21 cellular contexts compared by ENCODE assay signal in the genomic region with DNA sequence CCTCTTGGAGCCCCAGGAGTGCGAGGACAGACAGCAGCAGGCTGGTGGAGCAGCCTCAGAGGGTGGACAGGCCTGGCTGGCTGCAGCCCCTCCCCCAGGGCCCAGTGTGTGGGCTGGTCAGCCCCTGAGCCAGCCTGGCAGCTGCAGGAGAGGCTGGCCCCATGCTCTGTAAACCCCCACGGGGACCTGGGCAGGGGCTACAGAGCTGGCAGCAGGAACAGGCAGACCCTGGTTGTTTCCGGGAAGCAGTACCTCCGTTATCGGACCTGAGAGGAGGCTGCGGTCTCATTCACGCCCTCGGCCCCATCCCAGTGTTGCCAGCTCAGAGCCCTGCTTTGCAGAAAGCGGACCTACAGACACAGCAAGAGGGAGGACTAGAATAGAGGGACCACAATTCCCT. TPM values are rescaled to one million over a fixed set of nuclear protein-coding genes. Genes with fewer than 3 reads are reported as not detected.
DNase-seq lines count a peak whose midpoint lies in the region; ATAC-seq, FAIRE-seq and TF ChIP-seq lines count a peak whose summit lies in the region.
"Had no signal": no experiment of that assay in that cellular context is flagged by ENCODE, and none has a peak within 500 bp of the region (broad histone marks: within the 10 kb centered on the region; RNA-seq: fewer than 3 reads in every experiment).

No MANE protein-coding gene starts in this region.

- dilution Hi-C loops in IMR-90 (cut with HindIII; ENCODE audit: low sequenced_read_pairs, unreplicated experiment), result no loop called here

- no peak overlapping the region for H3K56ac ChIP-seq in IMR-90 (ENCODE audit: extremely low read depth, insufficient read depth, low read length)
- H3K56ac ChIP-seq in H1 (replicated peaks; ENCODE audit: insufficient read length, low read depth, low read length), result no peak overlapping the region

- ATAC-seq in IMR-90 (ENCODE audit: low read depth), result peak; percentile 54
- ATAC-seq: left lung; stimulated activated memory B cell treated with anti-CD40 and anti-IgM and Interleukin-4, amounts not matched to agents 10 μg/mL and 1 μg/mL and 100 μg/mL, for 72 hours had no signal

- H3K79me2 ChIP-seq in H1 (ENCODE audit: control insufficient read depth in 1 of 2, insufficient read depth in 2 of 2, low read length in 2 of 2), result no peaks in the 10 kb centered on the region
- H3K79me2 ChIP-seq in neural progenitor cell (ENCODE audit: low read depth), result no peaks in the 10 kb centered on the region

- peaks cover 8% of the 10 kb centered on the region for H3F3A ChIP-seq in neural progenitor cell (ENCODE audit: low read depth)

- H2BK5ac ChIP-seq in IMR-90 (ENCODE audit: low read depth, low read length, poor library complexity, severe bottlenecking) (no peak overlapping the region), H1 (ENCODE audit: low read depth, low read length) (no peak overlapping the region)

- H2AFZ ChIP-seq in IMR-90 (replicated peaks; ENCODE audit: low read length, poor library complexity) (no peak overlapping the region), H1 (ENCODE audit: low read length) (no peak overlapping the region; the same call in 1 of the 2 replicates), neural progenitor cell (replicated peaks) (no peak overlapping the region)

- H3K9me3 Mint-ChIP-seq in neural progenitor cell, result no peaks in the 10 kb centered on the region
- H3K9me3 Mint-ChIP-seq: CD4-positive, CD25-positive, alpha-beta regulatory T cell; stimulated activated memory B cell treated with anti-CD40 and anti-IgM and Interleukin-4, amounts not matched to agents 10 μg/mL and 1 μg/mL and 100 μg/mL, for 72 hours had no signal

- peaks cover 12% of the 10 kb centered on the region; the same call in 1 of the 2 replicates for H3K36me3 ChIP-seq in BLaER1
- H3K36me3 ChIP-seq in IMR-90 (ENCODE audit: control insufficient read depth, insufficient read depth, low read length), result peaks cover 6% of the 10 kb centered on the region
- H3K36me3 ChIP-seq in H1 (ENCODE audit: control insufficient read depth in 2 of 4, insufficient read depth in 4 of 4, low read length in 3 of 4), result no peaks in the 10 kb centered on the region
- no peaks in the 10 kb centered on the region for H3K36me3 ChIP-seq in neural progenitor cell
- H3K36me3 ChIP-seq: brain microvascular endothelial cell had no signal

- H3K79me1 ChIP-seq in IMR-90 (ENCODE audit: low read depth in 1 of 2, low read length in 2 of 2) (0 out of 4 replicates have a peak, but pooled peaks cover 0 to 4% of the 10 kb centered on the region in 2 experiments), H1 (ENCODE audit: low read depth, low read length) (no peaks in the 10 kb centered on the region)

- no peaks in the 10 kb centered on the region for H3K9me3 ChIP-seq in BLaER1
- H3K9me3 ChIP-seq in IMR-90 (ENCODE audit: control insufficient read depth, insufficient read depth, low read length), result no peaks in the 10 kb centered on the region
- H3K9me3 ChIP-seq in H1 (ENCODE audit: insufficient read depth in 2 of 2, low read depth in 1 of 2, low read length in 1 of 2), result no peaks in the 10 kb centered on the region
- no peaks in the 10 kb centered on the region for H3K9me3 ChIP-seq in neural progenitor cell (ENCODE audit: low read depth)
- H3K9me3 ChIP-seq: left lung had no signal

- H3K4me1 Mint-ChIP-seq in neural progenitor cell, result peaks cover 51% of the 10 kb centered on the region
- H3K4me1 Mint-ChIP-seq: stimulated activated memory B cell treated with anti-CD40 and anti-IgM and Interleukin-4, amounts not matched to agents 10 μg/mL and 1 μg/mL and 100 μg/mL, for 72 hours had no signal

- TF ChIP-seq RAD21 in IMR-90 (IDR thresholded peaks at IDR 0.05; ENCODE audit: low read length) (no peak), H1 (IDR thresholded peaks at IDR 0.05 in 1 of 2, conservative IDR thresholded peaks at IDR 0.05 in 1 of 2; ENCODE audit: low read depth in 2 of 2, low read length in 2 of 2) (no peak)

- H3K27me3 ChIP-seq in BLaER1 (no peaks in the 10 kb centered on the region), IMR-90 (ENCODE audit: control insufficient read depth, insufficient read depth, low read length) (no peaks in the 10 kb centered on the region), H1 (replicated peaks in 1 of 4; ENCODE audit: control insufficient read depth in 3 of 4, extremely low read depth in 1 of 4, insufficient read depth in 3 of 4, low read length in 3 of 4) (no peaks in the 10 kb centered on the region; a peak in 1 of 7 replicates), neural progenitor cell (no peaks in the 10 kb centered on the region)
- H3K27me3 ChIP-seq: brain microvascular endothelial cell, left lung had no signal

- no peaks in the 10 kb centered on the region for H3K23me2 ChIP-seq in H1 (ENCODE audit: low read depth, low read length)

- H4K20me1 ChIP-seq in BLaER1, result no peaks in the 10 kb centered on the region
- no peaks in the 10 kb centered on the region for H4K20me1 ChIP-seq in IMR-90 (ENCODE audit: insufficient read depth, low read length)
- H4K20me1 ChIP-seq in H1 (replicated peaks in 1 of 2; ENCODE audit: control insufficient read depth in 1 of 2, insufficient read depth in 2 of 2, low read length in 2 of 2), result no peaks in the 10 kb centered on the region
- no peaks in the 10 kb centered on the region for H4K20me1 ChIP-seq in neural progenitor cell (ENCODE audit: low read depth)

- 0 out of 2 replicates have a peak overlapping the region, but pooled peaks have one; percentile 4 for H3K4me3 ChIP-seq in BLaER1
- H3K4me3 ChIP-seq in IMR-90 (ENCODE audit: insufficient read depth, low read depth, low read length), result no peak overlapping the region
- H3K4me3 ChIP-seq in H1 (ENCODE audit: extremely low read depth in 1 of 4, insufficient read depth in 2 of 4, low read depth in 3 of 4, low read length in 4 of 4), result no peak overlapping the region
- H3K4me3 ChIP-seq in neural progenitor cell, result no peak overlapping the region
- H3K4me3 ChIP-seq: left lung had no signal

- H3K4ac ChIP-seq in IMR-90 (ENCODE audit: low read depth, low read length) (no peak overlapping the region), H1 (replicated peaks; ENCODE audit: insufficient read length, low read depth, low read length) (no peak overlapping the region)

- H2BK15ac ChIP-seq in IMR-90 (ENCODE audit: low read depth, low read length) (no peak overlapping the region), H1 (ENCODE audit: low read length) (peak overlapping the region; percentile 81; the same call in 1 of the 2 replicates)

- H3K4me1 ChIP-seq in BLaER1 (peaks cover 53% of the 10 kb centered on the region), IMR-90 (ENCODE audit: control insufficient read depth, insufficient read depth, low read length) (peaks cover 7% of the 10 kb centered on the region), H1 (replicated peaks in 1 of 4; ENCODE audit: control insufficient read depth in 3 of 4, insufficient read depth in 4 of 4, low read length in 3 of 4) (peaks cover 5 to 12% (median 12%) of the 10 kb centered on the region in 4 experiments), neural progenitor cell (peaks cover 19% of the 10 kb centered on the region)
- H3K4me1 ChIP-seq: left lung had no signal

- TF ChIP-seq CTCF in IMR-90 (conservative IDR thresholded peaks at IDR 0.05; ENCODE audit: low read depth, low read length) (no peak), H1 (IDR thresholded peaks at IDR 0.05; ENCODE audit: control extremely low read depth in 1 of 3, insufficient read depth in 1 of 3, low read depth in 1 of 3, low read length in 3 of 3) (no peak), neural progenitor cell (IDR thresholded peaks at IDR 0.05) (no peak)

- no peak overlapping the region for H2AK5ac ChIP-seq in IMR-90 (ENCODE audit: low read depth, low read length)
- no peak overlapping the region; the same call in 1 of the 2 replicates for H2AK5ac ChIP-seq in H1 (ENCODE audit: low read depth, low read length)

- no peak overlapping the region for H3K18ac ChIP-seq in IMR-90 (ENCODE audit: low read depth, low read length)
- H3K18ac ChIP-seq in H1 (ENCODE audit: extremely low read depth, low read length), result no peak overlapping the region; the same call in 1 of the 2 replicates

- CTCF ChIA-PET in IMR-90 (lab: Yijun Ruan, JAX) (interaction anchor here (2.5 kb wide), 1 partner anchor 172 kb away, joined by 10 read pairs; no protein-coding TSS in a partner anchor), H1 (lab: Charles Lee; ENCODE audit: partially characterized antibody) (interaction anchor here (0.6 to 10.1 kb wide), 15 partner anchors 9 to 223 kb away, joined by 3 to 69 read pairs (median 4); partner anchors contain the start of genes GNB1L, GP1BB and RTL10)

- H4K5ac ChIP-seq in IMR-90 (ENCODE audit: low read depth, low read length), result no peak overlapping the region
- no peak overlapping the region for H4K5ac ChIP-seq in H1 (ENCODE audit: insufficient read length, low read depth, low read length)

- H3K4me2 ChIP-seq in BLaER1, result peak overlapping the region; percentile 82
- no peak overlapping the region for H3K4me2 ChIP-seq in IMR-90 (ENCODE audit: low read depth, low read length)
- H3K4me2 ChIP-seq in H1 (ENCODE audit: insufficient read depth in 1 of 2, low read depth in 2 of 2, low read length in 2 of 2), result peak overlapping the region in 1 of 2 experiments; percentile 6; a peak in 1 of 4 replicates
- peak overlapping the region; percentile 36 for H3K4me2 ChIP-seq in neural progenitor cell
- H3K4me2 ChIP-seq: KMS-11 had no signal

- H2BK12ac ChIP-seq in H1 (ENCODE audit: low read depth, low read length), result peak overlapping the region; percentile 50; the same call in 1 of the 2 replicates

- 0 out of 2 replicates have a peak, but pooled peaks cover 2% of the 10 kb centered on the region for H3K9me1 ChIP-seq in IMR-90 (ENCODE audit: insufficient read depth, low read length)

- H3K14ac ChIP-seq in IMR-90 (replicated peaks; ENCODE audit: low read depth, low read length) (no peak overlapping the region), H1 (ENCODE audit: insufficient read length) (no peak overlapping the region)

- intact Hi-C loops in IMR-90 (cut with micrococcal nuclease), result no loop called here

- no TSS peak for BruUV-seq in IMR-90 (replicated peaks; lab: Mats Ljungman, UMichigan)

- 83% methylated on average over 7 of the region's 9 CpGs; no CpG with 5 or more reads in 1 of the 2 experiments for WGBS in IMR-90 (ENCODE audit: extremely low coverage in 2 of 2, insufficient read length in 1 of 2), 2 experiments
- 78% methylated on average over 9 of the region's 9 CpGs; no CpG with 5 or more reads in 1 of the 2 experiments for WGBS in H1 (ENCODE audit: extremely low coverage in 1 of 2, insufficient coverage in 1 of 2, insufficient read length in 1 of 2, insufficient replicate concordance in 2 of 2, low coverage in 1 of 2, low lambda C conversion rate in 2 of 2, missing lambda C conversion rate in 1 of 2), 2 experiments

- TF ChIP-seq EP300 in H1 (IDR thresholded peaks at IDR 0.05; ENCODE audit: borderline replicate concordance in 1 of 2, low read depth in 2 of 2, low read length in 2 of 2), result no peak

- in situ Hi-C loops in IMR-90 (cut with MboI; ENCODE audit: low sequenced_read_pairs), result no loop called here

- H4K8ac ChIP-seq in IMR-90 (ENCODE audit: low read depth in 2 of 2, low read length in 2 of 2), result no peak overlapping the region
- H4K8ac ChIP-seq in H1 (ENCODE audit: extremely low read depth, insufficient read depth, low read length), result no peak overlapping the region

- H3K9ac ChIP-seq in BLaER1, result peak overlapping the region; percentile 63
- no peak overlapping the region for H3K9ac ChIP-seq in IMR-90 (ENCODE audit: low read depth, low read length)
- no peak overlapping the region for H3K9ac ChIP-seq in H1 (replicated peaks in 1 of 4; ENCODE audit: extremely low read depth in 1 of 4, low read depth in 3 of 4, low read length in 3 of 4)
- no peak overlapping the region for H3K9ac ChIP-seq in neural progenitor cell
- H3K9ac ChIP-seq: KMS-11 had no signal

- H2BK120ac ChIP-seq in IMR-90 (ENCODE audit: low read depth, low read length) (no peak overlapping the region), H1 (replicated peaks; ENCODE audit: low read depth, low read length) (no peak overlapping the region)

- no peak overlapping the region for H2BK20ac ChIP-seq in IMR-90 (ENCODE audit: low read depth, low read length)
- H2BK20ac ChIP-seq in H1 (ENCODE audit: low read length), result no peak overlapping the region

- no peak overlapping the region for H2AK9ac ChIP-seq in IMR-90 (replicated peaks; ENCODE audit: low read depth, low read length, poor library complexity)

- H3K23ac ChIP-seq in IMR-90 (ENCODE audit: low read depth, low read length), result no peak overlapping the region
- H3K23ac ChIP-seq in H1 (ENCODE audit: insufficient read length), result no peak overlapping the region

- peaks cover 6% of the 10 kb centered on the region for H3K27me3 Mint-ChIP-seq in neural progenitor cell (ENCODE audit: insufficient read depth, low read depth)
- H3K27me3 Mint-ChIP-seq: CD4-positive, CD25-positive, alpha-beta regulatory T cell; stimulated activated memory B cell treated with anti-CD40 and anti-IgM and Interleukin-4, amounts not matched to agents 10 μg/mL and 1 μg/mL and 100 μg/mL, for 72 hours had no signal

- H3K4me3 Mint-ChIP-seq in neural progenitor cell, result no peak overlapping the region
- H3K4me3 Mint-ChIP-seq: CD4-positive, CD25-positive, alpha-beta regulatory T cell; stimulated activated memory B cell treated with anti-CD40 and anti-IgM and Interleukin-4, amounts not matched to agents 10 μg/mL and 1 μg/mL and 100 μg/mL, for 72 hours had no signal

- TF ChIP-seq POLR2A in IMR-90 (IDR thresholded peaks at IDR 0.05; ENCODE audit: low read depth, low read length), result no peak
- no peak for TF ChIP-seq POLR2A in H1 (IDR thresholded peaks at IDR 0.05; ENCODE audit: control extremely low read depth in 1 of 2, low read depth in 2 of 2, low read length in 2 of 2)
- no peak for TF ChIP-seq POLR2A in GM12892 (IDR thresholded peaks at IDR 0.05; ENCODE audit: low read depth, low read length)

- DNase-seq in IMR-90, result no peak
- no peak for DNase-seq in H1 (ENCODE audit: low read depth in 1 of 2, low spot score in 2 of 2)
- peak; percentile 73 for DNase-seq in neural progenitor cell (ENCODE audit: low spot score)
- no peak for DNase-seq in effector CD8-positive, alpha-beta T cell (lab: John Stamatoyannopoulos, UW)
- DNase-seq in SIG-M5 treated with dmso at 0.1 percent for 504 hours (lab: John Stamatoyannopoulos, UW; ENCODE audit: unreplicated experiment), result no peak
- no peak for DNase-seq in stimulated activated CD4-positive, alpha-beta T cell treated with anti-CD3 and anti-CD28 coated beads, Interleukin-2, amount 100 ng/mL, for 24 hours
- no peak for DNase-seq in GM12892 (ENCODE audit: insufficient read length)
- DNase-seq: activated CD4-positive, alpha-beta T cell treated with anti-CD3 and anti-CD28 coated beads, Interleukin-2, amount 50 U/mL, for 4 hours; activated effector memory CD4-positive, alpha-beta T cell treated with Interleukin-2 at 50 U/mL for 16 hours; brain microvascular endothelial cell; CD4-positive, CD25-positive, alpha-beta regulatory T cell; GDM1; NCI-H1048; NCI-H510A treated with DMSO at 0.1 percent for 48 hours; nucleus accumbens had no signal

- H3K27ac Mint-ChIP-seq in neural progenitor cell, result peak overlapping the region; percentile 82
- H3K27ac Mint-ChIP-seq: CD4-positive, CD25-positive, alpha-beta regulatory T cell; stimulated activated memory B cell treated with anti-CD40 and anti-IgM and Interleukin-4, amounts not matched to agents 10 μg/mL and 1 μg/mL and 100 μg/mL, for 72 hours had no signal

- H3K27ac ChIP-seq in BLaER1 (peak overlapping the region; percentile 52), IMR-90 (ENCODE audit: insufficient read depth, low read length) (no peak overlapping the region), H1 (ENCODE audit: low read depth, low read length) (no peak overlapping the region), neural progenitor cell (no peak overlapping the region)
- H3K27ac ChIP-seq: brain microvascular endothelial cell, KMS-11, left lung had no signal

- H3K36me3 Mint-ChIP-seq in neural progenitor cell, result no peaks in the 10 kb centered on the region

- H4K91ac ChIP-seq in IMR-90 (ENCODE audit: insufficient read depth, low read depth, low read length) (no peak overlapping the region), H1 (replicated peaks; ENCODE audit: insufficient read length, low read length) (peak overlapping the region; percentile 35)

- FAIRE-seq in H1 (lab: Jason Lieb, UNC) (no peak), GM12892 (lab: Jason Lieb, UNC) (no peak)
- FAIRE-seq: colon, endometrium had no signal

- POLR2A ChIA-PET in IMR-90 (lab: Charles Lee; ENCODE audit: unreplicated experiment) (no interaction called here), H1 (lab: Charles Lee; ENCODE audit: partially characterized antibody) (interaction anchor here (0.8 to 1.1 kb wide), 4 partner anchors 15 to 157 kb away, joined by 3 to 5 read pairs (median 3); no protein-coding TSS in a partner anchor)

RNA-seq across cellular contexts. Expression of gene COMT, which starts 38.5 kb away (rescaled TPM):
- total RNA-seq in IMR-90 (2012; rRNA removed), result 175 and 202 TPM in 2 replicates
- 296 and 347 TPM in 2 replicates for polyA plus RNA-seq in IMR-90 (2012; rRNA removed)
- polyA plus RNA-seq in IMR-90 (2012; cell fraction: cytosol; rRNA removed), result 473 and 691 TPM in 2 replicates
- polyA plus RNA-seq in IMR-90 (2012; cell fraction: nucleus; rRNA removed; ENCODE audit: low replicate concordance), result 159 and 329 TPM in 2 replicates
- 15.2 and 16.6 TPM in 2 replicates for total RNA-seq in H1 (2021; fragmentation: NEBNext Ultra II Directional; extraction: Animal tissue kit (Norgen Biotek cat#: 25700))
- polyA plus RNA-seq in H1 (2011; rRNA removed), result 33.7 and 45.0 TPM in 2 replicates
- polyA plus RNA-seq in H1 (2011; cell fraction: cytosol; rRNA removed), result 30.8 TPM
- 39.7 TPM for polyA plus RNA-seq in H1 (2011; cell fraction: nucleus; rRNA removed)
- 21.8 to 30.3 TPM (median 29.0 TPM) in 4 replicates for polyA plus RNA-seq in H1 (2012, experiment 1 of 2)
- polyA plus RNA-seq in H1 (2012, experiment 2 of 2), result 26.2 TPM
- polyA plus RNA-seq in H1 (2013, experiment 1 of 2), result 12.0 TPM
- 10.6 TPM for polyA plus RNA-seq in H1 (2013, experiment 2 of 2)
- polyA minus RNA-seq in H1 (2011; rRNA and poly(A)+ RNA removed), result 9.1 and 11.6 TPM in 2 replicates
- 25.5 TPM for polyA minus RNA-seq in H1 (2011; cell fraction: cytosol; rRNA and poly(A)+ RNA removed)
- 7.3 TPM for polyA minus RNA-seq in H1 (2011; cell fraction: nucleus; rRNA and poly(A)+ RNA removed)
- total RNA-seq in neural progenitor cell (ENCODE audit: low replicate concordance), result 1.1 and 1.3 TPM in 2 replicates
- 34.5 TPM for polyA plus RNA-seq in GM12892 (2012; ENCODE audit: missing spikeins)

RNA-seq across cellular contexts. Expression of gene TXNRD2, which starts 38.6 kb away (rescaled TPM):
- 14.7 and 15.6 TPM in 2 replicates for total RNA-seq in IMR-90 (2012; rRNA removed)
- polyA plus RNA-seq in IMR-90 (2012; rRNA removed), result 25.7 and 28.4 TPM in 2 replicates
- polyA plus RNA-seq in IMR-90 (2012; cell fraction: cytosol; rRNA removed), result 29.7 and 38.9 TPM in 2 replicates
- polyA plus RNA-seq in IMR-90 (2012; cell fraction: nucleus; rRNA removed; ENCODE audit: low replicate concordance), result 47.3 and 92.8 TPM in 2 replicates
- total RNA-seq in H1 (2021; fragmentation: NEBNext Ultra II Directional; extraction: Animal tissue kit (Norgen Biotek cat#: 25700)), result 14.2 and 14.8 TPM in 2 replicates
- 21.9 and 25.0 TPM in 2 replicates for polyA plus RNA-seq in H1 (2011; rRNA removed)
- polyA plus RNA-seq in H1 (2011; cell fraction: cytosol; rRNA removed), result 20.2 TPM
- polyA plus RNA-seq in H1 (2011; cell fraction: nucleus; rRNA removed), result 38.2 TPM
- 11.3 to 14.7 TPM (median 13.7 TPM) in 4 replicates for polyA plus RNA-seq in H1 (2012, experiment 1 of 2)
- 16.5 TPM for polyA plus RNA-seq in H1 (2012, experiment 2 of 2)
- 8.1 TPM for polyA plus RNA-seq in H1 (2013, experiment 1 of 2)
- 9.0 TPM for polyA plus RNA-seq in H1 (2013, experiment 2 of 2)
- polyA minus RNA-seq in H1 (2011; rRNA and poly(A)+ RNA removed), result 6.3 and 8.1 TPM in 2 replicates
- 6.8 TPM for polyA minus RNA-seq in H1 (2011; cell fraction: cytosol; rRNA and poly(A)+ RNA removed)
- 13.8 TPM for polyA minus RNA-seq in H1 (2011; cell fraction: nucleus; rRNA and poly(A)+ RNA removed)
- 0.19 and 3.1 TPM in 2 replicates for total RNA-seq in neural progenitor cell (ENCODE audit: low replicate concordance)
- polyA plus RNA-seq in GM12892 (2012; ENCODE audit: missing spikeins), result 10.2 TPM

RNA-seq across cellular contexts. Expression of gene GNB1L, which starts 48.4 kb away (rescaled TPM):
- total RNA-seq in IMR-90 (2012; rRNA removed), result 1.7 and 2.5 TPM in 2 replicates
- polyA plus RNA-seq in IMR-90 (2012; rRNA removed), result 4.4 and 5.5 TPM in 2 replicates
- polyA plus RNA-seq in IMR-90 (2012; cell fraction: cytosol; rRNA removed), result 5.3 and 8.3 TPM in 2 replicates
- 3.5 and 12.3 TPM in 2 replicates for polyA plus RNA-seq in IMR-90 (2012; cell fraction: nucleus; rRNA removed; ENCODE audit: low replicate concordance)
- 14.3 and 15.6 TPM in 2 replicates for total RNA-seq in H1 (2021; fragmentation: NEBNext Ultra II Directional; extraction: Animal tissue kit (Norgen Biotek cat#: 25700))
- polyA plus RNA-seq in H1 (2011; rRNA removed), result 14.0 and 23.2 TPM in 2 replicates
- 17.3 TPM for polyA plus RNA-seq in H1 (2011; cell fraction: cytosol; rRNA removed)
- polyA plus RNA-seq in H1 (2011; cell fraction: nucleus; rRNA removed), result 21.9 TPM
- 9.1 to 18.9 TPM (median 16.9 TPM) in 4 replicates for polyA plus RNA-seq in H1 (2012, experiment 1 of 2)
- polyA plus RNA-seq in H1 (2012, experiment 2 of 2), result 14.8 TPM
- 5.8 TPM for polyA plus RNA-seq in H1 (2013, experiment 1 of 2)
- 5.3 TPM for polyA plus RNA-seq in H1 (2013, experiment 2 of 2)
- 3.8 and 4.5 TPM in 2 replicates for polyA minus RNA-seq in H1 (2011; rRNA and poly(A)+ RNA removed)
- 6.1 TPM for polyA minus RNA-seq in H1 (2011; cell fraction: cytosol; rRNA and poly(A)+ RNA removed)
- polyA minus RNA-seq in H1 (2011; cell fraction: nucleus; rRNA and poly(A)+ RNA removed), result 5.6 TPM
- 3.0 and 11.6 TPM in 2 replicates for total RNA-seq in neural progenitor cell (ENCODE audit: low replicate concordance)
- polyA plus RNA-seq in GM12892 (2012; ENCODE audit: missing spikeins), result 1.6 TPM

RNA-seq across cellular contexts. Expression of gene RTL10, which starts 48.4 kb away (rescaled TPM):
- total RNA-seq in IMR-90 (2012; rRNA removed), result 8.6 TPM in 2 replicates
- polyA plus RNA-seq in IMR-90 (2012; rRNA removed), result 12.1 and 14.0 TPM in 2 replicates
- polyA plus RNA-seq in IMR-90 (2012; cell fraction: cytosol; rRNA removed), result 8.4 and 9.2 TPM in 2 replicates
- polyA plus RNA-seq in IMR-90 (2012; cell fraction: nucleus; rRNA removed; ENCODE audit: low replicate concordance), result 24.4 and 41.2 TPM in 2 replicates
- 16.1 and 18.8 TPM in 2 replicates for total RNA-seq in H1 (2021; fragmentation: NEBNext Ultra II Directional; extraction: Animal tissue kit (Norgen Biotek cat#: 25700))
- 11.5 and 15.5 TPM in 2 replicates for polyA plus RNA-seq in H1 (2011; rRNA removed)
- 9.8 TPM for polyA plus RNA-seq in H1 (2011; cell fraction: cytosol; rRNA removed)
- polyA plus RNA-seq in H1 (2011; cell fraction: nucleus; rRNA removed), result 21.7 TPM
- 9.6 to 13.3 TPM (median 12.3 TPM) in 4 replicates for polyA plus RNA-seq in H1 (2012, experiment 1 of 2)
- 9.3 TPM for polyA plus RNA-seq in H1 (2012, experiment 2 of 2)
- 7.9 TPM for polyA plus RNA-seq in H1 (2013, experiment 1 of 2)
- 7.7 TPM for polyA plus RNA-seq in H1 (2013, experiment 2 of 2)
- 32.1 and 33.6 TPM in 2 replicates for polyA minus RNA-seq in H1 (2011; rRNA and poly(A)+ RNA removed)
- polyA minus RNA-seq in H1 (2011; cell fraction: cytosol; rRNA and poly(A)+ RNA removed), result 10.3 TPM
- 21.5 TPM for polyA minus RNA-seq in H1 (2011; cell fraction: nucleus; rRNA and poly(A)+ RNA removed)
- total RNA-seq in neural progenitor cell (ENCODE audit: low replicate concordance), result 7.3 and 16.3 TPM in 2 replicates
- polyA plus RNA-seq in GM12892 (2012; ENCODE audit: missing spikeins), result 5.6 TPM

Comparison
In these comparisons a context has a peak if more than half of its experiments do, and no peak if none do; other contexts are left out.
1. RNA of gene COMT, which starts 38.5 kb away (total RNA-seq): 175 to 202 TPM in IMR-90; 15.2 to 16.6 TPM in H1 and 1.1 to 1.3 TPM in neural progenitor cell; every median in the first group is over 10 times any median in the second.